In the genomic region with DNA sequence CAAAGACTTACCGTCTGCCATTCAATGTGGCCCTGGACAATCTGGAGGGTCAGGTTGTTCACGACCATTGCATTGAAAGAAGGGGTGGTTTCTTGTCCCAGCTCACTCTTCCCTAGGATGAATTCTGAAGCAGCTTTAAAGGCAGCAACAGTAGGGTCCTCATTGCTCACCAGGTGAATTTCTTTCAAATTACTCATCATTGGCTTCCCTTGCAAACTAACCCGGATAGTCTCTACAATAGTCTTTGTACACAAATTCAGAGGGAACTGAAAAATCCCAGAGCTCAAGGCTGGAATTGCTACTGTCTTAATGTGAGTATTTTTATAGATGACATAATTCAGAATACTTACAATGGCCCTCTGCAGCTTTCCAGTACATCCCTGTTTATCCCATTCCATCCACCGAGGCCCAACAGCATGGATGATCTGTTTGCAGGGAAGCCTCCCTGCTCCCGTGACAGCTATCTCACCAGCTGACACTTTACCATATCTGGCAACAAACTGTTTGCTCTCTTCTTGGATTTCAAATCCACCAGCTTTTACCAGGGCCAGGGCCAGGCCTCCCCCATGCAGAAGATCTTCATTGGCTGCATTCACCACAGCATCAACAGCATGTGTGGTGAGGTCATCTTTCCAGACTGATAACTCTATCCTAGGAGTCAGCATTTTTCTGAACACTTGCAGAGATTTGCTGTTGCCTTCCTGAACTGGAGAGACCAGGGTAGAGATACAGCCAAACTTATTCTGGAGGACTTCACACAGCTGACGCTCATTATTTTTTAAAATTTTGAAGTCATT, we compare ENCODE assay signal across 1 cellular context.
TF ChIP-seq lines count a peak whose summit lies in the region.

No MANE protein-coding gene starts in this region.

TF ChIP-seq in WTC11, 78 proteins besides CTCF, POLR2A, EP300 and RAD21 (continued from another document):
- TF ChIP-seq, protein P1, sequence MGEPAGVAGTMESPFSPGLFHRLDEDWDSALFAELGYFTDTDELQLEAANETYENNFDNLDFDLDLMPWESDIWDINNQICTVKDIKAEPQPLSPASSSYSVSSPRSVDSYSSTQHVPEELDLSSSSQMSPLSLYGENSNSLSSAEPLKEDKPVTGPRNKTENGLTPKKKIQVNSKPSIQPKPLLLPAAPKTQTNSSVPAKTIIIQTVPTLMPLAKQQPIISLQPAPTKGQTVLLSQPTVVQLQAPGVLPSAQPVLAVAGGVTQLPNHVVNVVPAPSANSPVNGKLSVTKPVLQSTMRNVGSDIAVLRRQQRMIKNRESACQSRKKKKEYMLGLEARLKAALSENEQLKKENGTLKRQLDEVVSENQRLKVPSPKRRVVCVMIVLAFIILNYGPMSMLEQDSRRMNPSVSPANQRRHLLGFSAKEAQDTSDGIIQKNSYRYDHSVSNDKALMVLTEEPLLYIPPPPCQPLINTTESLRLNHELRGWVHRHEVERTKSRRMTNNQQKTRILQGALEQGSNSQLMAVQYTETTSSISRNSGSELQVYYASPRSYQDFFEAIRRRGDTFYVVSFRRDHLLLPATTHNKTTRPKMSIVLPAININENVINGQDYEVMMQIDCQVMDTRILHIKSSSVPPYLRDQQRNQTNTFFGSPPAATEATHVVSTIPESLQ (CRISPR knock-in tag; IDR thresholded peaks at IDR 0.05), result no peak
- TF ChIP-seq NFE2L1 (CRISPR knock-in tag; IDR thresholded peaks at IDR 0.05) (no peak), ESRRA (CRISPR knock-in tag; IDR thresholded peaks at IDR 0.05; ENCODE audit: borderline replicate concordance) (no peak)
